ENCODE assay signal across 9 cellular contexts in the genomic region with DNA sequence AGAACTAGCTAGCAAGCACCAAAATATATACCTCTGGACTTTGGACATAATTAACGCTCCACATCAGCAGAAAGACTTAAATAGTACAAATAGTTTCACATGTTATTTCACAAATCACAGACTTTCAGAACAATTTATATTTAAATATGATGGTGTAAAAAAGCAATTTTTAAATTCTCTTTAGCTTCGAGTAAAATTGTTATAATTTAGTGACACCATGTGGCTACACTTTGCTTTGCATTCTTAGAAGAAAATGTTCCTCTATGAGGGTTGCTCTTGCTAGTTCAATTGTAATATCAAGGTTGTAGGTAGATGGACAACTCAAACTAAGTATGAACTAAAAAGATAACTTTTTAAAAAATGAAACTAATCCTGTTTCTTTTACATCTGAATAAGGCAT.
A peak's percentile ranks its signal among the peaks of the same experiment; 100 is the strongest.
DNase-seq lines count a peak whose midpoint lies in the region; ATAC-seq, FAIRE-seq and TF ChIP-seq lines count a peak whose summit lies in the region.
"Had no signal": no experiment of that assay in that cellular context is flagged by ENCODE, and none has a peak within 500 bp of the region (broad histone marks: within the 10 kb centered on the region; RNA-seq: fewer than 3 reads in every experiment).

No MANE protein-coding gene starts in this region.

- peak; percentile 38 for TF ChIP-seq CTCF in GM06990 (IDR thresholded peaks at IDR 0.05; ENCODE audit: insufficient read depth, low read length, poor library complexity, severe bottlenecking)
- TF ChIP-seq CTCF in Panc1 (IDR thresholded peaks at IDR 0.05), result peak; percentile 41; the same call in 1 of the 2 replicates

- DNase-seq in GM06990 (ENCODE audit: extremely low read depth, insufficient read length) (no peak), Panc1 (ENCODE audit: low read depth, low spot score) (no peak), frontal cortex (ENCODE audit: low spot score in 2 of 2) (no peak), ecto neural progenitor cell (ENCODE audit: low spot score) (no peak)

- FAIRE-seq in A204.1 (lab: Jason Lieb, UNC) (peak; percentile 96), frontal cortex (lab: Jason Lieb, UNC) (peak; percentile 97)

- no peak overlapping the region for H3K27ac ChIP-seq in Panc1 (ENCODE audit: low read length)

- intact Hi-C loops in Panc1 (cut with micrococcal nuclease; ENCODE audit: unreplicated experiment), result no loop called here

- H3K36me3 ChIP-seq in GM06990 (ENCODE audit: control insufficient read depth, insufficient read depth, low read length), result no peaks in the 10 kb centered on the region
- no peaks in the 10 kb centered on the region for H3K36me3 ChIP-seq in Panc1 (ENCODE audit: control insufficient read depth, insufficient read depth, low read length)

- no TSS peak for BruUV-seq in Panc1 (replicated peaks; lab: Mats Ljungman, UMichigan)

- H3K27me3 ChIP-seq in GM06990 (replicated peaks; ENCODE audit: control insufficient read depth, insufficient read depth, low read length) (no peaks in the 10 kb centered on the region), Panc1 (ENCODE audit: control insufficient read depth, insufficient read depth, low read length) (no peaks in the 10 kb centered on the region)

- ATAC-seq in Panc1 (no peak), GM21786 (IDR thresholded peaks at IDR 0.05; ENCODE audit: unreplicated experiment) (no peak), HG02642 (IDR thresholded peaks at IDR 0.05; ENCODE audit: poor library complexity, unreplicated experiment) (no peak), GM18511 (IDR thresholded peaks at IDR 0.05; ENCODE audit: unreplicated experiment) (no peak)
- ATAC-seq: naive thymus-derived CD8-positive, alpha-beta T cell had no signal

- H3K4me3 ChIP-seq in GM06990 (replicated peaks; ENCODE audit: low read depth, low read length) (no peak overlapping the region), Panc1 (ENCODE audit: low read depth in 2 of 2, low read length in 2 of 2) (no peak overlapping the region)

- in situ Hi-C loops in Panc1 (cut with HindIII; ENCODE audit: low pct_unique_long_range_greater_than_20kb, low sequenced_read_pairs), result no loop called here

- CTCF ChIA-PET in Panc1 (lab: Charles Lee), result interaction anchor here (0.8 to 1.1 kb wide), 2 partner anchors 76 to 383 kb away, joined by 3 to 4 read pairs; no protein-coding TSS in a partner anchor

- H3K9me3 ChIP-seq in Panc1 (ENCODE audit: control insufficient read depth, insufficient read depth, low read depth, low read length), result no peaks in the 10 kb centered on the region

- POLR2A ChIA-PET in Panc1 (lab: Charles Lee), result interaction anchor here (0.5 kb wide), 2 partner anchors 319 to 382 kb away, joined by 3 to 5 read pairs; no protein-coding TSS in a partner anchor

- H3K4me1 ChIP-seq in Panc1 (ENCODE audit: control insufficient read depth, insufficient read depth, low read length), result no peaks in the 10 kb centered on the region
